ENCODE assay signal across 13 cellular contexts in the genomic region with DNA sequence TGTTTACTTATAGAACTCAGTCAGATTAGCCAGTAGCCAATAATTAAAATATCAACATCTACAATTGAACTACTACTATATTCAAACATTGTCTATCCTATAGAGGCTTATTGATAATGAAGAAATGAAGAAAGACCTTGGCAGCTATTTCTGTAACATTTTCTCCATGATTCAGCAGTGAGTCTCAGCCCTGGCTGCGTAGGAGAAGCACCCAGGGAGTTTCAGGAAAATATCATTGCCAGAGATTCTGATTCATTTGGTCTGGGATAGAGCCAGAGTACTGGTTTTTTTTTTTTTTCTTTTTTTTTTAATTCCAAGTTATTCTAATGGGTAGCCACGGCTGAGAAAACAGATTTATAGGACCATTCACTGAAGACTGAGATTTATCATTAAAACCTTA.
DNase-seq lines count a peak whose midpoint lies in the region; ATAC-seq lines count a peak whose summit lies in the region.
"Had no signal": no experiment of that assay in that cellular context is flagged by ENCODE, and none has a peak within 500 bp of the region (broad histone marks: within the 10 kb centered on the region; RNA-seq: fewer than 3 reads in every experiment).

No MANE protein-coding gene starts in this region.

- H3K4me3 Mint-ChIP-seq in activated CD8-positive, alpha-beta memory T cell treated with anti-CD3 and anti-CD28 coated beads, Interleukin-2, amount 10 ng/mL, durations not matched to agents 7 days and 5 days: no peak overlapping the region
- H3K4me3 Mint-ChIP-seq: activated T-helper 1 cell treated with anti-CD3 and anti-CD28 coated beads, Interleukin-12 subunit alpha, Interleukin-12 subunit beta, Interleukin-2, Interleukin-4 antibody, amounts not matched to agents 30 ng/mL and 10 ng/mL and 1 ng/mL, durations not matched to agents 14 hours and 24 hours and 36 hours had no signal

- intact Hi-C loops in Right ventricle myocardium inferior (cut with DNase I) (no loop called here), cardiac septum (cut with DNase I) (no loop called here)

- peak; percentile 86 for ATAC-seq in Right ventricle myocardium inferior
- no peak for ATAC-seq in HG02973 (IDR thresholded peaks at IDR 0.05; ENCODE audit: unreplicated experiment)
- ATAC-seq in GM21786 (IDR thresholded peaks at IDR 0.05; ENCODE audit: unreplicated experiment): no peak
- ATAC-seq in activated CD8-positive, alpha-beta memory T cell treated with anti-CD3 and anti-CD28 coated beads, Interleukin-2, amount 10 ng/mL, durations not matched to agents 7 days and 5 days: no peak

- H3K27me3 Mint-ChIP-seq in activated CD8-positive, alpha-beta memory T cell treated with anti-CD3 and anti-CD28 coated beads, Interleukin-2, amount 10 ng/mL, durations not matched to agents 7 days and 5 days: no peaks in the 10 kb centered on the region

- no peaks in the 10 kb centered on the region for H3K36me3 Mint-ChIP-seq in activated CD8-positive, alpha-beta memory T cell treated with anti-CD3 and anti-CD28 coated beads, Interleukin-2, amount 10 ng/mL, durations not matched to agents 7 days and 5 days

- H3K9me3 Mint-ChIP-seq in activated CD8-positive, alpha-beta memory T cell treated with anti-CD3 and anti-CD28 coated beads, Interleukin-2, amount 10 ng/mL, durations not matched to agents 7 days and 5 days (ENCODE audit: low read depth): peaks cover 9% of the 10 kb centered on the region

- no peaks in the 10 kb centered on the region for H3K4me1 Mint-ChIP-seq in activated CD8-positive, alpha-beta memory T cell treated with anti-CD3 and anti-CD28 coated beads, Interleukin-2, amount 10 ng/mL, durations not matched to agents 7 days and 5 days

- CTCF ChIA-PET in activated CD8-positive, alpha-beta memory T cell treated with anti-CD3 and anti-CD28 coated beads, Interleukin-2, amount 10 ng/mL, durations not matched to agents 7 days and 5 days (lab: Charles Lee): no interaction called here

- H3K27ac Mint-ChIP-seq in activated CD8-positive, alpha-beta memory T cell treated with anti-CD3 and anti-CD28 coated beads, Interleukin-2, amount 10 ng/mL, durations not matched to agents 7 days and 5 days: no peak overlapping the region
- H3K27ac Mint-ChIP-seq: activated T-helper 1 cell treated with anti-CD3 and anti-CD28 coated beads, Interleukin-12 subunit alpha, Interleukin-12 subunit beta, Interleukin-2, Interleukin-4 antibody, amounts not matched to agents 30 ng/mL and 10 ng/mL and 1 ng/mL, durations not matched to agents 14 hours and 24 hours and 36 hours had no signal

- DNase-seq in Right ventricle myocardium inferior (ENCODE audit: missing footprints) (no peak), cardiac septum (ENCODE audit: low spot score) (no peak), cerebellar cortex (ENCODE audit: low spot score) (peak; percentile 44), inferior parietal cortex (ENCODE audit: extremely low spot score) (peak; percentile 55)
- no peak for DNase-seq in activated CD4-positive, alpha-beta T cell treated with anti-CD3 and anti-CD28 coated beads, Interleukin-2, amount 50 U/mL, for 48 hours
- no peak for DNase-seq in activated CD8-positive, alpha-beta memory T cell treated with anti-CD3 and anti-CD28 coated beads, Interleukin-2, amount 10 ng/mL, durations not matched to agents 7 days and 5 days
- DNase-seq: 8988T, NCI-H146, OCI-M1, WERI-Rb-1 had no signal

Comparison
In these comparisons a context has a peak if more than half of its experiments do, and no peak if none do; other contexts are left out.
1. DNase-seq: peak in cerebellar cortex (single experiment) and inferior parietal cortex (single experiment); none in Right ventricle myocardium inferior (single experiment), cardiac septum (single experiment), activated CD4-positive, alpha-beta T cell treated with anti-CD3 and anti-CD28 coated beads, Interleukin-2, amount 50 U/mL, for 48 hours (0 of 2) and activated CD8-positive, alpha-beta memory T cell treated with anti-CD3 and anti-CD28 coated beads, Interleukin-2, amount 10 ng/mL, durations not matched to agents 7 days and 5 days (single experiment).